In genomic region chr5:178207917-178208280, GRCh38 we compare ENCODE assay signal across 14 cellular contexts. TPM values are rescaled to one million over a fixed set of nuclear protein-coding genes. Genes with fewer than 3 reads are reported as not detected.
DNase-seq lines count a peak whose midpoint lies in the region; ATAC-seq, FAIRE-seq and TF ChIP-seq lines count a peak whose summit lies in the region.
"Had no signal": no experiment of that assay in that cellular context is flagged by ENCODE, and none has a peak within 500 bp of the region (broad histone marks: within the 10 kb centered on the region; RNA-seq: fewer than 3 reads in every experiment).

No MANE protein-coding gene starts in this region.

- H3K9me3 Mint-ChIP-seq in CD14-positive monocyte: no peaks in the 10 kb centered on the region
- peaks cover 4% of the 10 kb centered on the region for H3K9me3 Mint-ChIP-seq in HFFc6
- H3K9me3 Mint-ChIP-seq in astrocyte (ENCODE audit: unreplicated experiment): peaks cover 2% of the 10 kb centered on the region
- no peaks in the 10 kb centered on the region for H3K9me3 Mint-ChIP-seq in nephron progenitor cell

- H3K4me3 ChIP-seq in astrocyte (ENCODE audit: insufficient read depth, low read depth, low read length): no peak overlapping the region
- H3K4me3 ChIP-seq in BE2C (ENCODE audit: low read depth, low read length): no peak overlapping the region
- H3K4me3 ChIP-seq: body of pancreas, lung had no signal

- no peak for ATAC-seq in HG03378 (IDR thresholded peaks at IDR 0.05; ENCODE audit: unreplicated experiment)
- ATAC-seq: body of pancreas, foreskin keratinocyte had no signal

- peaks cover 33% of the 10 kb centered on the region for H3K4me1 Mint-ChIP-seq in CD14-positive monocyte
- peaks cover 26% of the 10 kb centered on the region for H3K4me1 Mint-ChIP-seq in HFFc6 (ENCODE audit: low read depth)
- H3K4me1 Mint-ChIP-seq in astrocyte (ENCODE audit: low read depth, unreplicated experiment): peaks cover 18% of the 10 kb centered on the region
- peaks cover 30% of the 10 kb centered on the region for H3K4me1 Mint-ChIP-seq in nephron progenitor cell

- FAIRE-seq in astrocyte (lab: Jason Lieb, UNC): no peak

- DNase-seq in CD14-positive monocyte (ENCODE audit: low spot score) (no peak), HFFc6 (no peak), astrocyte (ENCODE audit: low read depth) (no peak), nephron progenitor cell (no peak), SIG-M5 treated with dmso at 0.1 percent for 504 hours (lab: John Stamatoyannopoulos, UW; ENCODE audit: unreplicated experiment) (no peak), NCI-H345 (lab: John Stamatoyannopoulos, UW) (no peak), BE2C (no peak)
- DNase-seq: NCI-H774 had no signal

- H2AFZ ChIP-seq in astrocyte (ENCODE audit: low read depth, low read length): no peak overlapping the region

- H3K36me3 ChIP-seq in astrocyte (ENCODE audit: insufficient read depth, low read length) (peaks cover 69% of the 10 kb centered on the region), BE2C (peaks cover 85% of the 10 kb centered on the region)

- H3K4me3 Mint-ChIP-seq in CD14-positive monocyte: no peak overlapping the region
- H3K4me3 Mint-ChIP-seq in HFFc6: no peak overlapping the region
- H3K4me3 Mint-ChIP-seq in astrocyte (ENCODE audit: unreplicated experiment): peak overlapping the region; percentile 29
- H3K4me3 Mint-ChIP-seq in nephron progenitor cell: peak overlapping the region; percentile 61

- intact Hi-C loops in CD14-positive monocyte (cut with micrococcal nuclease): no loop called here

- peaks cover 0 to 1% (median 0%) of the 10 kb centered on the region in 3 donors for H3K27me3 Mint-ChIP-seq in CD14-positive monocyte (ENCODE audit: low read depth in 3 of 3)
- H3K27me3 Mint-ChIP-seq in HFFc6 (ENCODE audit: insufficient read depth): peaks cover 18% of the 10 kb centered on the region
- H3K27me3 Mint-ChIP-seq in astrocyte (ENCODE audit: low read depth, unreplicated experiment): no peaks in the 10 kb centered on the region
- peaks cover 3% of the 10 kb centered on the region for H3K27me3 Mint-ChIP-seq in nephron progenitor cell (ENCODE audit: low read depth, poor library complexity)

- H3K4me1 ChIP-seq in astrocyte (ENCODE audit: insufficient read depth, low read length) (peaks cover 24% of the 10 kb centered on the region), BE2C (peaks cover 6% of the 10 kb centered on the region; the same call in 1 of the 2 replicates)

- H3K4me2 ChIP-seq in astrocyte (ENCODE audit: low read length): peak overlapping the region; percentile 98

- no peak overlapping the region for H3K9ac ChIP-seq in astrocyte (ENCODE audit: low read length)

- H3K27me3 ChIP-seq in astrocyte (ENCODE audit: insufficient read depth, low read length) (no peaks in the 10 kb centered on the region), BE2C (no peaks in the 10 kb centered on the region)
- H3K27me3 ChIP-seq: body of pancreas, foreskin keratinocyte had no signal

- peaks cover 77% of the 10 kb centered on the region for H4K20me1 ChIP-seq in astrocyte (ENCODE audit: insufficient read depth, low read length)

- H3K79me2 ChIP-seq in astrocyte (ENCODE audit: insufficient read depth, low read length): peaks cover 80% of the 10 kb centered on the region

- H3K27ac Mint-ChIP-seq in CD14-positive monocyte (peak overlapping the region in 6 of 7 donors; percentile 29 to 82 (median 50)), HFFc6 (peak overlapping the region; percentile 51), astrocyte (ENCODE audit: unreplicated experiment) (no peak overlapping the region), nephron progenitor cell (peak overlapping the region; percentile 94)

- no peak for TF ChIP-seq CTCF in CD14-positive monocyte (IDR thresholded peaks at IDR 0.05)
- no peak for TF ChIP-seq CTCF in HFFc6 (IDR thresholded peaks at IDR 0.05)
- no peak for TF ChIP-seq CTCF in astrocyte (IDR thresholded peaks at IDR 0.05; ENCODE audit: insufficient read depth, low read depth, low read length)
- no peak for TF ChIP-seq CTCF in nephron progenitor cell (IDR thresholded peaks at IDR 0.05)
- TF ChIP-seq CTCF in BE2C (IDR thresholded peaks at IDR 0.05; ENCODE audit: low read depth, low read length): no peak

- H3K27ac ChIP-seq in astrocyte (ENCODE audit: low read depth, low read length): peak overlapping the region; percentile 24
- H3K27ac ChIP-seq: foreskin keratinocyte had no signal

- peaks cover 67 to 68% of the 10 kb centered on the region in 2 donors for H3K36me3 Mint-ChIP-seq in CD14-positive monocyte
- H3K36me3 Mint-ChIP-seq in HFFc6 (ENCODE audit: low read depth): peaks cover 34% of the 10 kb centered on the region
- peaks cover 33% of the 10 kb centered on the region for H3K36me3 Mint-ChIP-seq in astrocyte (ENCODE audit: low read depth, unreplicated experiment)
- peaks cover 67% of the 10 kb centered on the region for H3K36me3 Mint-ChIP-seq in nephron progenitor cell (ENCODE audit: low read depth)

- no peaks in the 10 kb centered on the region for H3K9me3 ChIP-seq in astrocyte (ENCODE audit: insufficient read depth, low read depth, low read length)
- no peaks in the 10 kb centered on the region for H3K9me3 ChIP-seq in BE2C
- H3K9me3 ChIP-seq: body of pancreas had no signal

RNA-seq across cellular contexts. Expression of gene HNRNPAB, which starts 3.6 kb away (rescaled TPM):
- polyA plus RNA-seq in CD14-positive monocyte: 10 to 100 TPM; 54.2 to 59.4 TPM
- 100 to 1,000 TPM; 153 to 218 (median 197) TPM for total RNA-seq in HFFc6 (2021; fragmentation: NEBNext Ultra II Directional; extraction: Animal tissue kit (Norgen Biotek cat#: 25700))
- 184 and 199 TPM in 2 replicates for total RNA-seq in astrocyte
- 282 TPM for polyA plus RNA-seq in BE2C (2012; ENCODE audit: insufficient read depth, insufficient read length, low read depth)

RNA-seq across cellular contexts. Expression of gene GMCL2, which starts 20.7 kb away (rescaled TPM):
- polyA plus RNA-seq in CD14-positive monocyte: not detected
- total RNA-seq in HFFc6 (2021; fragmentation: NEBNext Ultra II Directional; extraction: Animal tissue kit (Norgen Biotek cat#: 25700)): not detected
- total RNA-seq in astrocyte: not detected in 2 replicates
- polyA plus RNA-seq in BE2C (2012; ENCODE audit: insufficient read depth, insufficient read length, low read depth): not detected
- total RNA-seq: body of pancreas, Daoy, foreskin keratinocyte, lung, ureter had no signal
- polyA plus RNA-seq: foreskin keratinocyte, lung had no signal

RNA-seq across cellular contexts. Expression of gene PHYKPL, which starts 24.7 kb away (rescaled TPM):
- polyA plus RNA-seq in CD14-positive monocyte: 10 to 100 TPM; 39.2 to 43.0 TPM
- total RNA-seq in HFFc6 (2021; fragmentation: NEBNext Ultra II Directional; extraction: Animal tissue kit (Norgen Biotek cat#: 25700)): 10 to 100 TPM; 18.7 to 25.6 (median 23.9) TPM
- 26.5 and 27.5 TPM in 2 replicates for total RNA-seq in astrocyte
- 74.2 TPM for polyA plus RNA-seq in BE2C (2012; ENCODE audit: insufficient read depth, insufficient read length, low read depth)

RNA-seq across cellular contexts. Expression of gene NHP2, which starts 54.2 kb away (rescaled TPM):
- polyA plus RNA-seq in CD14-positive monocyte: 100 to 1,000 TPM; 108 to 139 TPM
- total RNA-seq in HFFc6 (2021; fragmentation: NEBNext Ultra II Directional; extraction: Animal tissue kit (Norgen Biotek cat#: 25700)): 100 to 1,000 TPM; 172 to 204 (median 184) TPM
- total RNA-seq in astrocyte: 135 and 149 TPM in 2 replicates
- polyA plus RNA-seq in BE2C (2012; ENCODE audit: insufficient read depth, insufficient read length, low read depth): 661 TPM

Comparison
In these comparisons a context has a peak if more than half of its experiments do, and no peak if none do; other contexts are left out.
1. H3K4me3 Mint-ChIP-seq: peak in astrocyte (single experiment) and nephron progenitor cell (single experiment); none in CD14-positive monocyte (0 of 2) and HFFc6 (single experiment).